ENCODE assay signal across 1 cellular context in the genomic region with DNA sequence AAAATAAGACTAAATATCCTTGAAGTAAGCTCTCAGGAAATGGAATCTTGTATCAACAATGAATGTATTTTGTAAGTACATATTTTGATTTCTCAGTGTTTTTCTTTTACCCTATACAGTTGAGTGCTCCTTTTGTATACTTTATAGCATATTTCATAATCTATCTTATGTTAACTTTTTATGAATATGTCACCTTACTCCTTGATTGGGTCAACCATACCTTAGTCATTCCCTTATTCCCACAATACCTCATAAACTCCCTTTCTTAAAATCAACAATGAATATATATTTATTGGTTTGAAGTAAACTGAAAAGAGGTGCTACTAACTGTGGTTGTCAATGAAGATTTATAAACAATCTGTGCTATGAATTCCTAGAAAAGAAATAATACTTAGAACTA.
TF ChIP-seq lines count a peak whose summit lies in the region.

No MANE protein-coding gene starts in this region.

TF ChIP-seq in endothelial cell of umbilical vein, 7 proteins besides CTCF, POLR2A, EP300 and RAD21 (continued from another document):
- TF ChIP-seq, protein P1, sequence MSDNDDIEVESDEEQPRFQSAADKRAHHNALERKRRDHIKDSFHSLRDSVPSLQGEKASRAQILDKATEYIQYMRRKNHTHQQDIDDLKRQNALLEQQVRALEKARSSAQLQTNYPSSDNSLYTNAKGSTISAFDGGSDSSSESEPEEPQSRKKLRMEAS (IDR thresholded peaks at IDR 0.05; ENCODE audit: insufficient read depth, insufficient read length): no peak
